ENCODE assay signal across 1 cellular context in genomic region chr16:66936462-66936861, GRCh38.
TF ChIP-seq lines count a peak whose summit lies in the region.

No MANE protein-coding gene starts in this region.

TF ChIP-seq in neural cell, 6 proteins besides CTCF, POLR2A, EP300 and RAD21:
- TF ChIP-seq, protein P1, sequence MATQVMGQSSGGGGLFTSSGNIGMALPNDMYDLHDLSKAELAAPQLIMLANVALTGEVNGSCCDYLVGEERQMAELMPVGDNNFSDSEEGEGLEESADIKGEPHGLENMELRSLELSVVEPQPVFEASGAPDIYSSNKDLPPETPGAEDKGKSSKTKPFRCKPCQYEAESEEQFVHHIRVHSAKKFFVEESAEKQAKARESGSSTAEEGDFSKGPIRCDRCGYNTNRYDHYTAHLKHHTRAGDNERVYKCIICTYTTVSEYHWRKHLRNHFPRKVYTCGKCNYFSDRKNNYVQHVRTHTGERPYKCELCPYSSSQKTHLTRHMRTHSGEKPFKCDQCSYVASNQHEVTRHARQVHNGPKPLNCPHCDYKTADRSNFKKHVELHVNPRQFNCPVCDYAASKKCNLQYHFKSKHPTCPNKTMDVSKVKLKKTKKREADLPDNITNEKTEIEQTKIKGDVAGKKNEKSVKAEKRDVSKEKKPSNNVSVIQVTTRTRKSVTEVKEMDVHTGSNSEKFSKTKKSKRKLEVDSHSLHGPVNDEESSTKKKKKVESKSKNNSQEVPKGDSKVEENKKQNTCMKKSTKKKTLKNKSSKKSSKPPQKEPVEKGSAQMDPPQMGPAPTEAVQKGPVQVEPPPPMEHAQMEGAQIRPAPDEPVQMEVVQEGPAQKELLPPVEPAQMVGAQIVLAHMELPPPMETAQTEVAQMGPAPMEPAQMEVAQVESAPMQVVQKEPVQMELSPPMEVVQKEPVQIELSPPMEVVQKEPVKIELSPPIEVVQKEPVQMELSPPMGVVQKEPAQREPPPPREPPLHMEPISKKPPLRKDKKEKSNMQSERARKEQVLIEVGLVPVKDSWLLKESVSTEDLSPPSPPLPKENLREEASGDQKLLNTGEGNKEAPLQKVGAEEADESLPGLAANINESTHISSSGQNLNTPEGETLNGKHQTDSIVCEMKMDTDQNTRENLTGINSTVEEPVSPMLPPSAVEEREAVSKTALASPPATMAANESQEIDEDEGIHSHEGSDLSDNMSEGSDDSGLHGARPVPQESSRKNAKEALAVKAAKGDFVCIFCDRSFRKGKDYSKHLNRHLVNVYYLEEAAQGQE (IDR thresholded peaks at IDR 0.05; ENCODE audit: borderline replicate concordance): no peak
- no peak for TF ChIP-seq EZH2 (IDR thresholded peaks at IDR 0.05; ENCODE audit: borderline replicate concordance, insufficient read depth, low read length, poor library complexity, severe bottlenecking)
- TF ChIP-seq POLR2AphosphoS5 (IDR thresholded peaks at IDR 0.05): no peak
- no peak for TF ChIP-seq SMC3 (conservative IDR thresholded peaks at IDR 0.05; ENCODE audit: poor library complexity)
- no peak for TF ChIP-seq TAF1 (IDR thresholded peaks at IDR 0.05; ENCODE audit: low read depth)
- no peak for TF ChIP-seq MXI1 (conservative IDR thresholded peaks at IDR 0.05; ENCODE audit: poor library complexity, severe bottlenecking)
